In the genomic region with DNA sequence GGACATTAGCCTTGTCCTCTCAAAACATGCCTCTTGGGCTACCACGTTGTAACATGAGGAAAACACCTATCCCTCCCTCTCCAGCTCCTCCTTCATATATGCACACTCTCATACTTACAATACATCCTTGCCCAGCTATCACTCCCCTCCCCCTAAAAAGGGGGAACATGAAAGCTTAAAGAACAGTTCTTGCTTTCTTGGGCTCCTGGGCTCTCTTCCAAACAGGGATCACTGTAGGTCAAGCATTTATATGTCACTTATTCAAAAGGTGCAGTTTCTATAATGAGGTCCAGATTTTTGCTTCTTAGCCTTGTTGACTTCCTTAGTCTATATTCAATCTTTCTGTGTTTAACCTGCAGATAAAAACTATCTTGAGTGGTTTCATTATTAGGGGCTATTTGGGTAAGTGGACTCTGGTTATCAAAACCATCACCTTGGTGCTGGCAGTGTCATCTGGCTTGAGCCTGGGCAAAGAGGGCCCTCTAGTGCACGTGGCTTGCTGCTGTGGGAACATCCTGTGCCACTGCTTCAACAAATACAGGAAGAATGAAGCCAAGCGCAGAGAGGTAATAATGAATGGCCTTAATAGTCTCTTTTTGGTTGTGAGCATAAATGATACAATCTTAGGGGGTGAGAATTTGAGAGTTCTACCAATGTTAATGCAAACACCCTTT, we compare ENCODE assay signal across 9 cellular contexts.
A peak's percentile ranks its signal among the peaks of the same experiment; 100 is the strongest.
DNase-seq lines count a peak whose midpoint lies in the region; ATAC-seq and TF ChIP-seq lines count a peak whose summit lies in the region.
"Had no signal": no experiment of that assay in that cellular context is flagged by ENCODE, and none has a peak within 500 bp of the region (broad histone marks: within the 10 kb centered on the region; RNA-seq: fewer than 3 reads in every experiment).

No MANE protein-coding gene starts in this region.

- peak; percentile 62 for ATAC-seq in GM19395 (IDR thresholded peaks at IDR 0.05; ENCODE audit: unreplicated experiment)
- peak; percentile 72; the same call in 1 of the 2 replicates for ATAC-seq in Panc1
- ATAC-seq in gastroesophageal sphincter, result no peak
- no peak for ATAC-seq in HG03342 (IDR thresholded peaks at IDR 0.05; ENCODE audit: unreplicated experiment)
- no peak for ATAC-seq in HG02798 (IDR thresholded peaks at IDR 0.05; ENCODE audit: poor library complexity, unreplicated experiment)

- in situ Hi-C loops in Panc1 (cut with HindIII; ENCODE audit: low pct_unique_long_range_greater_than_20kb, low sequenced_read_pairs), result no loop called here

- no peak overlapping the region for H3K27ac Mint-ChIP-seq in glutamatergic neuron (ENCODE audit: unreplicated experiment)
- H3K27ac Mint-ChIP-seq: dendritic cell treated with granulocyte-macrophage colony-stimulating factor and Interleukin-4, amounts not matched to agents 40 ng/mL and 50 ng/mL, for 4 days had no signal

- intact Hi-C loops in Panc1 (cut with micrococcal nuclease; ENCODE audit: unreplicated experiment) (no loop called here), stomach (cut with DNase I; ENCODE audit: low total_unique reads) (no loop called here)

- no peak overlapping the region for H3K4me3 ChIP-seq in Panc1 (ENCODE audit: low read depth in 2 of 2, low read length in 2 of 2)
- H3K4me3 ChIP-seq in stomach, result no peak overlapping the region
- no peak overlapping the region for H3K4me3 ChIP-seq in gastroesophageal sphincter

- H3K9me3 Mint-ChIP-seq in glutamatergic neuron (ENCODE audit: unreplicated experiment), result no peaks in the 10 kb centered on the region
- H3K9me3 Mint-ChIP-seq: dendritic cell treated with granulocyte-macrophage colony-stimulating factor and Interleukin-4, amounts not matched to agents 40 ng/mL and 50 ng/mL, for 4 days had no signal

- CTCF ChIA-PET in Panc1 (lab: Charles Lee), result no interaction called here

- no TSS peak for BruUV-seq in Panc1 (replicated peaks; lab: Mats Ljungman, UMichigan)

- no peaks in the 10 kb centered on the region for H3K36me3 Mint-ChIP-seq in glutamatergic neuron (ENCODE audit: unreplicated experiment)

- H3K9me3 ChIP-seq in Panc1 (ENCODE audit: control insufficient read depth, insufficient read depth, low read depth, low read length), result no peaks in the 10 kb centered on the region
- no peaks in the 10 kb centered on the region for H3K9me3 ChIP-seq in stomach
- H3K9me3 ChIP-seq in gastroesophageal sphincter, result no peaks in the 10 kb centered on the region

- no peak for TF ChIP-seq POLR2A in stomach (IDR thresholded peaks at IDR 0.05)
- no peak for TF ChIP-seq POLR2A in gastroesophageal sphincter (IDR thresholded peaks at IDR 0.05)

- DNase-seq in COR-L47 (lab: John Stamatoyannopoulos, UW) (peak; percentile 25), Panc1 (ENCODE audit: low read depth, low spot score) (no peak), glutamatergic neuron (peak; percentile 36), stomach (peak; percentile 54)

- no peak overlapping the region for H3K4me3 Mint-ChIP-seq in glutamatergic neuron (ENCODE audit: unreplicated experiment)
- H3K4me3 Mint-ChIP-seq: dendritic cell treated with granulocyte-macrophage colony-stimulating factor and Interleukin-4, amounts not matched to agents 40 ng/mL and 50 ng/mL, for 4 days had no signal

- H3K4me1 ChIP-seq in Panc1 (ENCODE audit: control insufficient read depth, insufficient read depth, low read length) (no peaks in the 10 kb centered on the region), stomach (no peaks in the 10 kb centered on the region), gastroesophageal sphincter (no peaks in the 10 kb centered on the region)

- POLR2A ChIA-PET in Panc1 (lab: Charles Lee), result no interaction called here

- WGBS in stomach, 5 donors, result 19 to 34% (median 24%) methylated on average over 3 of the region's 3 CpGs
- WGBS in gastroesophageal sphincter (ENCODE audit: low coverage in 1 of 2), 2 donors, result 29 to 43% methylated on average over 1 of the region's 3 CpGs

- H3K36me3 ChIP-seq in Panc1 (ENCODE audit: control insufficient read depth, insufficient read depth, low read length), result no peaks in the 10 kb centered on the region
- H3K36me3 ChIP-seq in stomach, result peaks cover 0 to 5% (median 3%) of the 10 kb centered on the region in 4 donors
- H3K36me3 ChIP-seq in gastroesophageal sphincter, result peaks cover 0 to 3% of the 10 kb centered on the region in 2 donors

- no peak overlapping the region for H3K27ac ChIP-seq in Panc1 (ENCODE audit: low read length)
- peak overlapping the region in 1 of 5 donors; percentile 18 for H3K27ac ChIP-seq in stomach
- H3K27ac ChIP-seq in gastroesophageal sphincter, result no peak overlapping the region

- no peaks in the 10 kb centered on the region for H3K27me3 Mint-ChIP-seq in glutamatergic neuron (ENCODE audit: unreplicated experiment)
- H3K27me3 Mint-ChIP-seq: dendritic cell treated with granulocyte-macrophage colony-stimulating factor and Interleukin-4, amounts not matched to agents 40 ng/mL and 50 ng/mL, for 4 days had no signal

- H3K4me1 Mint-ChIP-seq in glutamatergic neuron (ENCODE audit: low read depth, unreplicated experiment), result no peaks in the 10 kb centered on the region

- TF ChIP-seq CTCF in Panc1 (IDR thresholded peaks at IDR 0.05) (peak; percentile 60), glutamatergic neuron (IDR thresholded peaks at IDR 0.05; ENCODE audit: partially characterized antibody, unreplicated experiment) (no peak), stomach (IDR thresholded peaks at IDR 0.05) (peak in 3 of 7 experiments; percentile 13 to 28 (median 14)), gastroesophageal sphincter (IDR thresholded peaks at IDR 0.05) (peak in 1 of 4 experiments; percentile 34)

- TF ChIP-seq EP300 in stomach (IDR thresholded peaks at IDR 0.05) (no peak), gastroesophageal sphincter (IDR thresholded peaks at IDR 0.05) (no peak)

- H3K27me3 ChIP-seq in Panc1 (ENCODE audit: control insufficient read depth, insufficient read depth, low read length), result no peaks in the 10 kb centered on the region
- H3K27me3 ChIP-seq in stomach, result no peaks in the 10 kb centered on the region
- no peaks in the 10 kb centered on the region for H3K27me3 ChIP-seq in gastroesophageal sphincter

Comparison
In these comparisons a context has a peak if more than half of its experiments do, and no peak if none do; other contexts are left out.
1. ATAC-seq: peak in GM19395 (single experiment) and Panc1 (single experiment); none in gastroesophageal sphincter (single experiment), HG03342 (single experiment) and HG02798 (single experiment).